Comparison of ENCODE assay signal across 1 cellular context in the genomic region with DNA sequence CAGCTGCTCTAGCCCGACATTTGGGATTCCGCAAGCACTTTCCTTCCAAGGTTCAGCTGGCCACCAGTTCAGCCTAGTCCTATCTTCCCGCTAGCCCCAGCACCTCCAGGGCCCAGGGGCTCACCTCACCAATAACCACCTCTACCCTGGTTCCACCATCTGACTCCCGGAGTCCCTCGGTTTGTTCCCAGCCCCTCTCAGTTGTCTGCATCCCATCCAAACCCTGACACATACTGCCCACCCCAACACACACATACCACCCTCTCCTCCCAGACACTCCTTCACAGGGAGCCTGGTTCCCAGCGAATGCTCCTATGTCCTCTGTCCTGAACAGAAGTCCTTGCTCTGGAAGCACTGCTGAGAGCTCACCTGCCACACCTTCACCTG.
TF ChIP-seq lines count a peak whose summit lies in the region.

No MANE protein-coding gene starts in this region.

TF ChIP-seq in GM12878, 131 proteins besides CTCF, POLR2A, EP300 and RAD21:
- TF ChIP-seq HDGF (IDR thresholded peaks at IDR 0.05) (no peak), SREBF1 (IDR thresholded peaks at IDR 0.05; ENCODE audit: low read length) (no peak), ATF7 (IDR thresholded peaks at IDR 0.05; ENCODE audit: low read depth) (no peak), GATAD2B (conservative IDR thresholded peaks at IDR 0.05; ENCODE audit: low read depth) (no peak), NR2C1 (IDR thresholded peaks at IDR 0.05) (no peak), BCL11A (IDR thresholded peaks at IDR 0.05; ENCODE audit: low read depth, low read length) (no peak), POLR2AphosphoS2 (IDR thresholded peaks at IDR 0.05; ENCODE audit: low read depth, low read length) (no peak), EZH2 (IDR thresholded peaks at IDR 0.05; ENCODE audit: borderline replicate concordance, control insufficient read depth, low read depth, low read length) (no peak)
- TF ChIP-seq, protein P1, sequence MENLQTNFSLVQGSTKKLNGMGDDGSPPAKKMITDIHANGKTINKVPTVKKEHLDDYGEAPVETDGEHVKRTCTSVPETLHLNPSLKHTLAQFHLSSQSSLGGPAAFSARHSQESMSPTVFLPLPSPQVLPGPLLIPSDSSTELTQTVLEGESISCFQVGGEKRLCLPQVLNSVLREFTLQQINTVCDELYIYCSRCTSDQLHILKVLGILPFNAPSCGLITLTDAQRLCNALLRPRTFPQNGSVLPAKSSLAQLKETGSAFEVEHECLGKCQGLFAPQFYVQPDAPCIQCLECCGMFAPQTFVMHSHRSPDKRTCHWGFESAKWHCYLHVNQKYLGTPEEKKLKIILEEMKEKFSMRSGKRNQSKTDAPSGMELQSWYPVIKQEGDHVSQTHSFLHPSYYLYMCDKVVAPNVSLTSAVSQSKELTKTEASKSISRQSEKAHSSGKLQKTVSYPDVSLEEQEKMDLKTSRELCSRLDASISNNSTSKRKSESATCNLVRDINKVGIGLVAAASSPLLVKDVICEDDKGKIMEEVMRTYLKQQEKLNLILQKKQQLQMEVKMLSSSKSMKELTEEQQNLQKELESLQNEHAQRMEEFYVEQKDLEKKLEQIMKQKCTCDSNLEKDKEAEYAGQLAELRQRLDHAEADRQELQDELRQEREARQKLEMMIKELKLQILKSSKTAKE (IDR thresholded peaks at IDR 0.05; ENCODE audit: low read depth, poor library complexity, severe bottlenecking), result no peak
